ENCODE assay signal across 20 cellular contexts in the genomic region with DNA sequence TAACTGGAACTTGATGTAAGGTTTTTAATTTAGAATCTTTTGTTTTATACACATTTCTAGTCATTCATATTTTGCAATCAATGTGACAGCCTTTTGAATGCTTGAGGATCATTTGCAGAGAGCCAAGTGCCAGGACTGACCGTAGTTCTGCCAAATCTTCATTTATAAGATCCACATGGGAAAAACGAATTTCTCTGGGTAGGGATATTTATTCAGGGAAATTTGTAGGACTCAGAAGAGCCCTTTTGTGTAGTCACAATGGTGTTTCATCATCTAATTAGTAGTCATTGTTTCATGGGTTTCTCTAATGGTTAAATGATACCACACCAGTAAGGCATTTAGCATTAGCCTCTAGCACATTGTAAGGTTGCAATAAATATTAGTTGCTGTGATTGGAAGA.
"Had no signal": no experiment of that assay in that cellular context is flagged by ENCODE, and none has a peak within 500 bp of the region (broad histone marks: within the 10 kb centered on the region; RNA-seq: fewer than 3 reads in every experiment).

No MANE protein-coding gene starts in this region.

- ATAC-seq: activated T-cell treated with anti-CD3 and anti-CD28 coated beads, Interleukin-2, amount 50 U/mL, for 4 hours had no signal

- H3K4me1 ChIP-seq: adrenal gland, neural progenitor cell, vagina had no signal

- H3K4me3 ChIP-seq: adrenal gland, cardiac muscle cell, dorsolateral prefrontal cortex, lower lobe of right lung, neural progenitor cell, ovary, tibial nerve, vagina had no signal

- H3K36me3 Mint-ChIP-seq: neural progenitor cell had no signal

- H3K36me3 ChIP-seq: adrenal gland, cardiac muscle cell, neural progenitor cell, ovary had no signal

- H3K27ac Mint-ChIP-seq: activated CD4-positive, alpha-beta memory T cell treated with anti-CD3 and anti-CD28 coated beads, Interleukin-2, amount 10 ng/mL, durations not matched to agents 7 days and 5 days; mesothelial cell of epicardium; naive B cell; neural progenitor cell had no signal

- DNase-seq: activated CD4-positive, alpha-beta memory T cell treated with anti-CD3 and anti-CD28 coated beads, Interleukin-2, amount 10 ng/mL, durations not matched to agents 7 days and 5 days; activated effector memory CD4-positive, alpha-beta T cell treated with anti-CD3 and anti-CD28 coated beads, Interleukin-2, amount 50 U/mL, for 16 hours; activated T-cell treated with anti-CD3 and anti-CD28 coated beads, Interleukin-2, amount 50 U/mL, for 4 hours; adrenal gland; dorsolateral prefrontal cortex; head of caudate nucleus; lower lobe of right lung; naive B cell; ovary; stimulated activated CD4-positive, alpha-beta T cell treated with anti-CD3 and anti-CD28 coated beads, Interleukin-4, amount 100 ng/mL, for 4 hours; stimulated activated CD8-positive, alpha-beta memory T cell treated with anti-CD3 and anti-CD28 coated beads, Interleukin-4, amount 100 ng/mL, for 48 hours; stimulated activated naive CD4-positive, alpha-beta T cell treated with Interleukin-2 at 50 U/mL for 16 hours; substantia nigra had no signal

- H3K4me1 Mint-ChIP-seq: naive B cell had no signal

- H3K27me3 ChIP-seq: adrenal gland, cardiac muscle cell, dorsolateral prefrontal cortex, neural progenitor cell, tibial nerve, vagina had no signal

- H3K27me3 Mint-ChIP-seq: activated CD4-positive, alpha-beta memory T cell treated with anti-CD3 and anti-CD28 coated beads, Interleukin-2, amount 10 ng/mL, durations not matched to agents 7 days and 5 days; activated naive CD4-positive, alpha-beta T cell treated with anti-CD3 and anti-CD28 coated beads, Interleukin-2, amount 50 U/mL, for 24 hours; naive B cell had no signal

- H3K27ac ChIP-seq: adrenal gland, cardiac muscle cell, dorsolateral prefrontal cortex, lower lobe of right lung, neural progenitor cell, ovary, tibial nerve, vagina, VCaP had no signal

- H3K9me3 Mint-ChIP-seq: activated CD4-positive, alpha-beta memory T cell treated with anti-CD3 and anti-CD28 coated beads, Interleukin-2, amount 10 ng/mL, durations not matched to agents 7 days and 5 days; activated naive CD4-positive, alpha-beta T cell treated with anti-CD3 and anti-CD28 coated beads, Interleukin-2, amount 50 U/mL, for 24 hours; activated T-cell treated with anti-CD3 and anti-CD28 coated beads, Interleukin-2, amount 50 U/mL, for 4 hours; neural progenitor cell had no signal

- H3K4me3 Mint-ChIP-seq: activated CD4-positive, alpha-beta memory T cell treated with anti-CD3 and anti-CD28 coated beads, Interleukin-2, amount 10 ng/mL, durations not matched to agents 7 days and 5 days; activated naive CD4-positive, alpha-beta T cell treated with anti-CD3 and anti-CD28 coated beads, Interleukin-2, amount 50 U/mL, for 24 hours; activated T-cell treated with anti-CD3 and anti-CD28 coated beads, Interleukin-2, amount 50 U/mL, for 4 hours; mesothelial cell of epicardium; naive B cell; neural progenitor cell had no signal

- H3K9me3 ChIP-seq: adrenal gland, lower lobe of right lung, ovary, tibial nerve, vagina had no signal
